ENCODE assay signal across 20 cellular contexts in the genomic region with DNA sequence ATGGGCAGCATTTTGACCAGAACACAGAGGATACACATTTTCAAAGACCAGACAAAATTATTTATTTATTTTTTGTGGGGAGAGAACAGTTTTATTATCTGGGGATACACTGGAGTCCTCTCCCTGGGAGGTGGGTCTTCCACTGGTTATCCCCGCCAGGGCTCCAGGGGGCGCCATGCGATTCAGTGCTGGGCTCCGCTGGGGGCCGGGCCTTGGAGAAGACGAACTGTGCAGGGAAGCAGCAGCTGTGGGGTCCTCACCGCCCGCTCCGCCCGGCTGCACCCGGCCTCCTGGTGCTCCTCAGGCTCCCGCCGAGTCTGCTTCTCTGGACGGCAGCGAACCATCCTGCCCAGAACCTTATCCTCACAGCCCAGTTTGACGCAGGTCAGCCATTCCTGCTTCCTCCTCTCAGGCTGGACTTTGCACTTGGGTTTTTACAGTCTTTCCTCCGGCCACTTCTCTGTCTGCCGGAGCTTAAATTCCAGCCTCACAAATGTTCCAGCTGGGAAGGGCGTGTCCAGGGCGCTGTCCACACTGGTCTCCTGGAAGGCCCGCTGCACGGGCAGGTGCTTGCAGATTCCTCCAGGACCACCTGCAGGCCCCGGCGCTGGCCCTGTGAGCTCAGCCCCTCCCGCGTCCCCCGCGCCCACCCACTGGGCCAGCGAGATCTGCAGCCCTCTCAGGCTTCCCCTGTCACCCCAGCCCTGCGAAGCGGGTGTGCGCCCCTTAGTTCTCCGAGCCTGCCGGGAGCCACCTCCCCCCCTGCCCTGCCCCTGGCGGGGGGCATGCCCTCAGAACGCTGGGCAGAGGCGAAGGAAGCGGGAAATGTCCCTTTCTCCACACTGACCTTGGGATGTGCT.
DNase-seq lines count a peak whose midpoint lies in the region; ATAC-seq and TF ChIP-seq lines count a peak whose summit lies in the region.
"Had no signal": no experiment of that assay in that cellular context is flagged by ENCODE, and none has a peak within 500 bp of the region (broad histone marks: within the 10 kb centered on the region; RNA-seq: fewer than 3 reads in every experiment).

No MANE protein-coding gene starts in this region.

- H3K9me3 ChIP-seq in BE2C (no peaks in the 10 kb centered on the region), WERI-Rb-1 (ENCODE audit: severe bottlenecking) (no peaks in the 10 kb centered on the region)
- H3K9me3 ChIP-seq: heart left ventricle, thyroid gland had no signal

- H3K4me3 Mint-ChIP-seq in endothelial cell (ENCODE audit: unreplicated experiment): no peak overlapping the region
- H3K4me3 Mint-ChIP-seq: activated CD8-positive, alpha-beta T cell treated with anti-CD3 and anti-CD28 coated beads, Interleukin-2, amount 10 ng/mL, durations not matched to agents 7 days and 5 days; memory B cell; natural killer cell had no signal

- H3K4me1 Mint-ChIP-seq in endothelial cell (ENCODE audit: unreplicated experiment): no peaks in the 10 kb centered on the region
- H3K4me1 Mint-ChIP-seq: memory B cell, natural killer cell had no signal

- peaks cover 7% of the 10 kb centered on the region for H3K27me3 ChIP-seq in BE2C
- H3K27me3 ChIP-seq in WERI-Rb-1 (ENCODE audit: insufficient read depth, low read depth, severe bottlenecking): peaks cover 8% of the 10 kb centered on the region
- H3K27me3 ChIP-seq: thyroid gland had no signal

- peak overlapping the region; percentile 69 for H3K4me3 ChIP-seq in BE2C (ENCODE audit: low read depth, low read length)
- no peak overlapping the region for H3K4me3 ChIP-seq in WERI-Rb-1 (ENCODE audit: low read depth, low read length)
- H3K4me3 ChIP-seq: heart left ventricle, thyroid gland had no signal

- peak overlapping the region; percentile 37; the same call in 1 of the 2 replicates for H3K27ac ChIP-seq in 22Rv1
- no peak overlapping the region for H3K27ac ChIP-seq in WERI-Rb-1
- H3K27ac ChIP-seq: heart left ventricle, skin epidermis, thyroid gland had no signal

- no peaks in the 10 kb centered on the region for H3K4me1 ChIP-seq in BE2C
- H3K4me1 ChIP-seq: heart left ventricle, thyroid gland had no signal

- ATAC-seq in GM18511 (IDR thresholded peaks at IDR 0.05; ENCODE audit: unreplicated experiment) (no peak), HG03135 (IDR thresholded peaks at IDR 0.05; ENCODE audit: unreplicated experiment) (no peak)
- ATAC-seq: activated CD8-positive, alpha-beta T cell treated with anti-CD3 and anti-CD28 coated beads, Interleukin-2, amount 10 ng/mL, durations not matched to agents 7 days and 5 days; heart left ventricle; natural killer cell had no signal

- TF ChIP-seq CTCF in 22Rv1 (IDR thresholded peaks at IDR 0.05) (peak; percentile 87), BE2C (IDR thresholded peaks at IDR 0.05; ENCODE audit: low read depth, low read length) (peak; percentile 69), WERI-Rb-1 (IDR thresholded peaks at IDR 0.05; ENCODE audit: low read depth, low read length) (0 out of 2 replicates have a peak, but pooled peaks have one; percentile 13), endothelial cell (IDR thresholded peaks at IDR 0.05; ENCODE audit: unreplicated experiment) (no peak)

- H3K9me3 Mint-ChIP-seq in endothelial cell (ENCODE audit: unreplicated experiment): peaks cover 25% of the 10 kb centered on the region
- H3K9me3 Mint-ChIP-seq: memory B cell had no signal

- H3K27me3 Mint-ChIP-seq in endothelial cell (ENCODE audit: unreplicated experiment): peaks cover 1% of the 10 kb centered on the region
- H3K27me3 Mint-ChIP-seq: memory B cell had no signal

- H3K36me3 ChIP-seq in BE2C: no peaks in the 10 kb centered on the region
- no peaks in the 10 kb centered on the region for H3K36me3 ChIP-seq in WERI-Rb-1
- H3K36me3 ChIP-seq: heart left ventricle, thyroid gland had no signal

- H3K36me3 Mint-ChIP-seq in endothelial cell (ENCODE audit: low read depth, unreplicated experiment): no peaks in the 10 kb centered on the region
- H3K36me3 Mint-ChIP-seq: memory B cell had no signal

- H3K27ac Mint-ChIP-seq in endothelial cell (ENCODE audit: unreplicated experiment): no peak overlapping the region
- H3K27ac Mint-ChIP-seq: activated CD8-positive, alpha-beta T cell treated with anti-CD3 and anti-CD28 coated beads, Interleukin-2, amount 10 ng/mL, durations not matched to agents 7 days and 5 days; memory B cell; natural killer cell had no signal

- peak; percentile 86 for DNase-seq in BE2C
- peak; percentile 21 for DNase-seq in NCI-H2227 treated with DMSO at 0.1 percent for 48 hours (lab: John Stamatoyannopoulos, UW)
- DNase-seq in WERI-Rb-1: no peak
- no peak for DNase-seq in endothelial cell (ENCODE audit: low spot score)
- no peak for DNase-seq in H4 (ENCODE audit: low spot score)
- DNase-seq: activated CD8-positive, alpha-beta T cell treated with anti-CD3 and anti-CD28 coated beads, Interleukin-2, amount 10 ng/mL, durations not matched to agents 7 days and 5 days; amygdala; caudate nucleus; DMS153; effector memory CD4-positive, alpha-beta T cell; heart left ventricle; natural killer cell; NCI-H1694; posterior cingulate gyrus; thyroid gland had no signal

Comparison
In these comparisons a context has a peak if more than half of its experiments do, and no peak if none do; other contexts are left out.
1. DNase-seq: peak in BE2C (single experiment) and NCI-H2227 treated with DMSO at 0.1 percent for 48 hours (single experiment); none in WERI-Rb-1 (single experiment), endothelial cell (single experiment) and H4 (single experiment).